In the genomic region with DNA sequence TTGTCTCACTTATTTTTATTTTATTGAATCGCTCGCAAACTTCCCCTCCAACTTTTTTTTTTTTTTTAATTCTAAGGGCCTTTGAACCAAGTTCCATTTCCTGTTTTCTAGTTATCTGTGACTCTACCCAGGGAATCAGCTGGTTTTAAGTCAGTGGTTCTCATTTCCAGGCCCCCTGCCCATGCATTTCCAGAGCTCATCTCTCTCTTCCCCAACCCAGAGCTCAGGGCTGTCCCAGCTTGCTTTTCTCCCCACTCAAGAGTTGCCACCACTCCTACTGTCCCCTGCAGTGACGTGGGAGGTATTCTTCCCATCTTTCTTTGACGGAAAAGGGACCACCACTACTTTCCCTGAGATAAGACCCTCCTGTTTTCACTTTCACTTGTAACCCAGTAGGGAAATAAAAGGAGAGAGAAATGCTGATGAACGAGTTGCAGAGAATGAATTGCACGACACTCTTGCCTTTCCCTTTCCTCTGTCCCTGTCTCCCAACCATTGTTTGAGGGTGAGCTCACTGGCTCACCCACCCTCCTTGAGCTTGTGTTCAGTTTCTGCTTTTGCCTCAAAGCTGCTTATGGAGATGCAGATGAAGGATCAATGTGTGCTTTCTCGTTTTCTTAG, we compare ENCODE assay signal across 11 cellular contexts. TPM values are rescaled to one million over a fixed set of nuclear protein-coding genes. Genes with fewer than 3 reads are reported as not detected.
A peak's percentile ranks its signal among the peaks of the same experiment; 100 is the strongest.
DNase-seq lines count a peak whose midpoint lies in the region; ATAC-seq, FAIRE-seq and TF ChIP-seq lines count a peak whose summit lies in the region.
"Had no signal": no experiment of that assay in that cellular context is flagged by ENCODE, and none has a peak within 500 bp of the region (broad histone marks: within the 10 kb centered on the region; RNA-seq: fewer than 3 reads in every experiment).

No MANE protein-coding gene starts in this region.

- peaks cover 15% of the 10 kb centered on the region; the same call in 1 of the 2 replicates for H3K36me3 ChIP-seq in BLaER1

- peaks cover 7% of the 10 kb centered on the region for H3K9me3 ChIP-seq in BLaER1

- peak; percentile 90 for FAIRE-seq in GM19239 (lab: Jason Lieb, UNC)
- FAIRE-seq in urothelium cell line (lab: Jason Lieb, UNC): no peak

- POLR2A ChIA-PET in activated B cell treated with CpG ODN at 0.5 μM for 24 hours (lab: Charles Lee): interaction anchor here (0.6 to 1.3 kb wide), 10 partner anchors 24 to 198 kb away, joined by 3 to 7 read pairs (median 3); no protein-coding TSS in a partner anchor

- CTCF ChIA-PET in activated B cell treated with CpG ODN at 0.5 μM for 24 hours (lab: Charles Lee): interaction anchor here (0.6 kb wide), 1 partner anchor 309 kb away, joined by 4 read pairs; no protein-coding TSS in a partner anchor

- peak overlapping the region; percentile 83 for H3K4me2 ChIP-seq in BLaER1

- intact Hi-C loops in activated B cell treated with CpG ODN at 0.5 μM for 24 hours (cut with micrococcal nuclease): loop anchor here (1.0 kb wide), 2 partner anchors 10 to 11 kb away; no protein-coding TSS in a partner anchor
- intact Hi-C loops in left colon (cut with DNase I, micrococcal nuclease): no loop called here

- DNase-seq in GM19239 (ENCODE audit: insufficient read length, low spot score) (no peak), activated B cell treated with CpG ODN at 0.5 μM for 24 hours (no peak), left colon (no peak), cerebellar nuclear complex (lab: John Stamatoyannopoulos, UW) (no peak), urothelium cell line (ENCODE audit: low spot score) (no peak), NCI-H524 (lab: John Stamatoyannopoulos, UW) (no peak), activated gamma-delta T cell treated with Interleukin-2 at 50 U/mL for 16 hours (no peak)
- DNase-seq: amygdala, COR-L47, NCI-H82 had no signal

- H3K4me3 ChIP-seq in BLaER1: peak overlapping the region; percentile 33; the same call in 1 of the 2 replicates

- peaks cover 97% of the 10 kb centered on the region for H4K20me1 ChIP-seq in BLaER1

- peak; percentile 64 for ATAC-seq in activated B cell treated with CpG ODN at 0.5 μM for 24 hours (ENCODE audit: low read depth)
- peak; percentile 19 for ATAC-seq in left colon

- H3K27ac ChIP-seq in BLaER1: peak overlapping the region; percentile 57

- peaks cover 77% of the 10 kb centered on the region for H3K4me1 Mint-ChIP-seq in activated B cell treated with CpG ODN at 0.5 μM for 24 hours

- peaks cover 5% of the 10 kb centered on the region for H3K36me3 Mint-ChIP-seq in activated B cell treated with CpG ODN at 0.5 μM for 24 hours (ENCODE audit: low read depth)

- H3K27me3 ChIP-seq in BLaER1: no peaks in the 10 kb centered on the region

- peak overlapping the region; percentile 82 for H3K27ac Mint-ChIP-seq in activated B cell treated with CpG ODN at 0.5 μM for 24 hours

- H3K27me3 Mint-ChIP-seq in activated B cell treated with CpG ODN at 0.5 μM for 24 hours: no peaks in the 10 kb centered on the region

- peaks cover 88% of the 10 kb centered on the region for H3K4me1 ChIP-seq in BLaER1

- peak overlapping the region; percentile 64; the same call in 1 of the 2 replicates for H3K9ac ChIP-seq in BLaER1

- TF ChIP-seq CTCF in activated B cell treated with CpG ODN at 0.5 μM for 24 hours (IDR thresholded peaks at IDR 0.05): no peak

- peaks cover 2% of the 10 kb centered on the region for H3K9me3 Mint-ChIP-seq in activated B cell treated with CpG ODN at 0.5 μM for 24 hours

- peak overlapping the region; percentile 40 for H3K4me3 Mint-ChIP-seq in activated B cell treated with CpG ODN at 0.5 μM for 24 hours

RNA-seq across cellular contexts. Expression of gene TET3, which starts 42.1 kb away (rescaled TPM):
- total RNA-seq in activated B cell treated with CpG ODN at 0.5 μM for 24 hours: 52.6 and 60.1 TPM in 2 replicates
- 10 to 100 TPM; 21.0 to 29.4 TPM for total RNA-seq in left colon
